In the genomic region with DNA sequence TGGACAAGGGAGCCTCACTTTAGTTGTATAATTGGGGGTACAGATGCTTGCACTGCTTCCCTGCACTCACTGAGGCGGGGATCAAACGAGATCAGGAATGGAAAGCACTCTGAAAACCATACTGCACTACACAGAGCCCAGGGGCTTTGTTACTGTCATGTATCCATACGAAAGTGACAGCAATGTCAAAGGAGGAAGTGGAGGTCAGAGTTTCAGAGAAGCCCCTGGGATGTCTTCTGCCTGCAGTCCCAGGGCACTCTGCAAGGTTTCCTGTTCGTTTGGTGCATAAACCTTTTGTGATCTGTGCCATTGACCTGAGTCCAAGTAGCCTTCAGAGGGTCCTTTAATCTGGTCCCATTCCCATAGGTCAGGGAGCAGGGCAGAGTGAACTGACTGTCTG, we compare ENCODE assay signal across 18 cellular contexts. TPM values are rescaled to one million over a fixed set of nuclear protein-coding genes. Genes with fewer than 3 reads are reported as not detected.
A peak's percentile ranks its signal among the peaks of the same experiment; 100 is the strongest.
DNase-seq lines count a peak whose midpoint lies in the region; ATAC-seq and TF ChIP-seq lines count a peak whose summit lies in the region.
"Had no signal": no experiment of that assay in that cellular context is flagged by ENCODE, and none has a peak within 500 bp of the region (broad histone marks: within the 10 kb centered on the region; RNA-seq: fewer than 3 reads in every experiment).

No MANE protein-coding gene starts in this region.

- BruUV-seq in PC-9 (replicated peaks; lab: Mats Ljungman, UMichigan), result no TSS peak

- H3K4me1 ChIP-seq in BLaER1, result peaks cover 97% of the 10 kb centered on the region
- no peaks in the 10 kb centered on the region for H3K4me1 ChIP-seq in PC-9 (replicated peaks; ENCODE audit: insufficient read depth)
- H3K4me1 ChIP-seq: A549, ascending aorta, testis had no signal

- H3K36me3 ChIP-seq in BLaER1 (no peaks in the 10 kb centered on the region; the same call in 1 of the 2 replicates), PC-9 (ENCODE audit: low read depth) (no peaks in the 10 kb centered on the region)
- H3K36me3 ChIP-seq: ascending aorta had no signal

- no peak for TF ChIP-seq CTCF in NB4 (IDR thresholded peaks at IDR 0.05; ENCODE audit: low read depth, low read length)
- no peak for TF ChIP-seq CTCF in PC-9 (conservative IDR thresholded peaks at IDR 0.05)

- H3F3A ChIP-seq in PC-9 (ENCODE audit: insufficient read depth, low read depth), result no peaks in the 10 kb centered on the region

- H3K79me2 ChIP-seq in PC-9 (ENCODE audit: low read depth), result no peaks in the 10 kb centered on the region

- H3K9me3 ChIP-seq in BLaER1 (no peaks in the 10 kb centered on the region), PC-9 (ENCODE audit: insufficient read depth, low read depth) (no peaks in the 10 kb centered on the region)
- H3K9me3 ChIP-seq: A549, ascending aorta, testis had no signal

- no peak for TF ChIP-seq POLR2A in NB4 (IDR thresholded peaks at IDR 0.05; ENCODE audit: extremely low read depth, insufficient read length)

- H3K4me3 ChIP-seq in BLaER1 (peak overlapping the region; percentile 59), NB4 (ENCODE audit: low read depth, low read length) (no peak overlapping the region), PC-9 (no peak overlapping the region)
- H3K4me3 ChIP-seq: A549, ascending aorta, testis had no signal

- DNase-seq in NB4 (ENCODE audit: low read depth) (peak; percentile 72), PC-9 (no peak), cardiac septum (ENCODE audit: low spot score) (no peak)
- no peak for DNase-seq in activated naive CD4-positive, alpha-beta T cell treated with anti-CD3 and anti-CD28 coated beads, Interleukin-2, amount 50 U/mL, for 16 hours
- DNase-seq: activated T-cell treated with anti-CD3 and anti-CD28 coated beads, Interleukin-2, amount 50 U/mL, for 48 hours; effector memory CD8-positive, alpha-beta T cell; naive thymus-derived CD8-positive, alpha-beta T cell; NCI-H1048; NCI-H446 treated with DMSO at 0.1 percent for 48 hours; SHP77 treated with DMSO at 0.1 percent for 48 hours; testis had no signal

- H3K4me2 ChIP-seq in BLaER1, result peak overlapping the region; percentile 89
- H3K4me2 ChIP-seq in PC-9, result no peak overlapping the region
- H3K4me2 ChIP-seq: A549 had no signal

- intact Hi-C loops in PC-9 (cut with micrococcal nuclease; ENCODE audit: unreplicated experiment) (no loop called here), cardiac septum (cut with DNase I) (no loop called here)

- peak overlapping the region; percentile 51; the same call in 1 of the 2 replicates for H3K9ac ChIP-seq in BLaER1

- H4K20me1 ChIP-seq in BLaER1, result no peaks in the 10 kb centered on the region
- H4K20me1 ChIP-seq in PC-9 (ENCODE audit: insufficient read depth), result no peaks in the 10 kb centered on the region

- H3K27me3 ChIP-seq in BLaER1 (no peaks in the 10 kb centered on the region), PC-9 (ENCODE audit: insufficient read depth, low read depth) (no peaks in the 10 kb centered on the region)
- H3K27me3 ChIP-seq: ascending aorta, testis had no signal

- H3K9me2 ChIP-seq in PC-9 (ENCODE audit: insufficient read depth), result no peaks in the 10 kb centered on the region

- H2AFZ ChIP-seq in PC-9, result no peak overlapping the region

- CTCF ChIA-PET in PC-9 (lab: Charles Lee), result no interaction called here

- H3K27ac ChIP-seq in BLaER1, result peak overlapping the region; percentile 70
- H3K27ac ChIP-seq in PC-9, result no peak overlapping the region
- H3K27ac ChIP-seq: A549, ascending aorta, testis had no signal

- ATAC-seq in GM19397 (IDR thresholded peaks at IDR 0.05; ENCODE audit: unreplicated experiment) (peak; percentile 56), HG02870 (IDR thresholded peaks at IDR 0.05; ENCODE audit: unreplicated experiment) (peak; percentile 41), GM19328 (IDR thresholded peaks at IDR 0.05; ENCODE audit: unreplicated experiment) (no peak)
- ATAC-seq: A549; effector memory CD8-positive, alpha-beta T cell; HCT116; naive thymus-derived CD8-positive, alpha-beta T cell had no signal

- POLR2A ChIA-PET in PC-9 (lab: Charles Lee; ENCODE audit: unreplicated experiment), result no interaction called here

RNA-seq across cellular contexts. Expression of gene RNF175, which starts 31.2 kb away (rescaled TPM):
- total RNA-seq in PC-9 (2021) (not detected in 2 replicates), cardiac septum (1.00 TPM)
- total RNA-seq: ascending aorta had no signal

RNA-seq across cellular contexts. Expression of gene TLR2, which starts 44.6 kb away (rescaled TPM):
- 0.55 and 1.1 TPM in 2 replicates for total RNA-seq in PC-9 (2021)
- 5.1 TPM for total RNA-seq in cardiac septum
